Comparison of ENCODE assay signal across 16 cellular contexts in the genomic region with DNA sequence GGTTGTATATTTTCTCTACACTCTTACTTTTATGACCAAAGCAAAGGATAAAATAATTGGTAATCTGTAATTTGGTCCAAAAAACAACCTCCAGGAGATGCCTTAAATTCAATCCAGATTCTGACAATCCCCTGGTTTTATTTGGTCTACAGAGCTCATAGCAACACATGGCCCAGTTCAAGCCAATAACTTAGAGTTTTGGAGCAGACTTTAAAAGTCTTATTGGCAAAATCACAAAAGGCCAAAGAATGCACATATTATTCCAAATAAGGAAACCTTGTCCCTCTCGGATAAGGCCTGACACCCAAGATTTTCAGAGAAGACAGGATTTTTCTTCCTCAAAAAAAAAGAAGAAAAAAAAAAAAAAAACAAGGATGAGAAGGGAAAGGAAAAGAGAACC. TPM values are rescaled to one million over a fixed set of nuclear protein-coding genes. Genes with fewer than 3 reads are reported as not detected.
A peak's percentile ranks its signal among the peaks of the same experiment; 100 is the strongest.
DNase-seq lines count a peak whose midpoint lies in the region; ATAC-seq and TF ChIP-seq lines count a peak whose summit lies in the region.
"Had no signal": no experiment of that assay in that cellular context is flagged by ENCODE, and none has a peak within 500 bp of the region (broad histone marks: within the 10 kb centered on the region; RNA-seq: fewer than 3 reads in every experiment).

No MANE protein-coding gene starts in this region.

- no peak overlapping the region for H3K4me3 Mint-ChIP-seq in GM23338
- H3K4me3 Mint-ChIP-seq: activated CD4-positive, alpha-beta memory T cell treated with anti-CD3 and anti-CD28 coated beads for 36 hours; activated T-helper 1 cell treated with anti-CD3 and anti-CD28 coated beads, Interleukin-12 subunit alpha, Interleukin-12 subunit beta, Interleukin-2, Interleukin-4 antibody, amounts not matched to agents 30 ng/mL and 10 ng/mL and 1 ng/mL, durations not matched to agents 14 hours and 24 hours and 36 hours; immature natural killer cell had no signal

- no peak overlapping the region for H2AK5ac ChIP-seq in mesendoderm (ENCODE audit: low read length)

- peaks cover 4% of the 10 kb centered on the region for H3K79me1 ChIP-seq in mesendoderm (ENCODE audit: low read length)

- H3K27ac ChIP-seq in GM23338 (ENCODE audit: low read depth) (no peak overlapping the region), coronary artery (peak overlapping the region; percentile 74 to 85), mesendoderm (ENCODE audit: low read depth, low read length) (no peak overlapping the region), stomach smooth muscle (ENCODE audit: low read length) (peak overlapping the region; percentile 94)

- H3K36me3 Mint-ChIP-seq in GM23338 (ENCODE audit: low read depth) = no peaks in the 10 kb centered on the region
- H3K36me3 Mint-ChIP-seq: activated CD4-positive, alpha-beta memory T cell treated with anti-CD3 and anti-CD28 coated beads for 36 hours; immature natural killer cell had no signal

- H3K27me3 ChIP-seq in GM23338 (ENCODE audit: insufficient read depth) = no peaks in the 10 kb centered on the region
- H3K27me3 ChIP-seq in mesendoderm (ENCODE audit: insufficient read depth, low read length, poor library complexity) = no peaks in the 10 kb centered on the region
- no peaks in the 10 kb centered on the region for H3K27me3 ChIP-seq in stomach smooth muscle (ENCODE audit: control insufficient read depth in 1 of 2, insufficient read depth in 2 of 2, low read length in 2 of 2)
- H3K27me3 ChIP-seq: adrenal gland had no signal

- DNase-seq in GM23338 (ENCODE audit: low spot score) (no peak), coronary artery (ENCODE audit: low spot score) (no peak), mesendoderm (no peak), ureter (ENCODE audit: low spot score) (no peak)
- no peak for DNase-seq in effector CD4-positive, alpha-beta T cell
- DNase-seq: activated CD4-positive, alpha-beta memory T cell treated with anti-CD3 and anti-CD28 coated beads for 36 hours; DMS79 treated with DMSO at 0.1 percent for 48 hours; immature natural killer cell; NCI-H1436; NCI-H510A; stimulated activated naive CD4-positive, alpha-beta T cell had no signal

- peaks cover 3% of the 10 kb centered on the region; the same call in 1 of the 2 replicates for H3K9me2 ChIP-seq in GM23338 (ENCODE audit: insufficient read depth)

- H3K4me3 ChIP-seq in GM23338 (no peak overlapping the region), coronary artery (peak overlapping the region; percentile 2), mesendoderm (ENCODE audit: low read length) (no peak overlapping the region), stomach smooth muscle (ENCODE audit: low read length in 2 of 2) (peak overlapping the region; percentile 22 to 44)
- H3K4me3 ChIP-seq: adrenal gland had no signal

- H3K9me3 ChIP-seq in stomach smooth muscle (ENCODE audit: control insufficient read depth in 2 of 2, low read length in 2 of 2) = no peaks in the 10 kb centered on the region
- H3K9me3 ChIP-seq: adrenal gland had no signal

- H2BK15ac ChIP-seq in mesendoderm (replicated peaks; ENCODE audit: low read depth) = no peak overlapping the region

- H2BK120ac ChIP-seq in mesendoderm (ENCODE audit: low read depth, low read length) = no peak overlapping the region

- H3K79me2 ChIP-seq in GM23338 (replicated peaks; ENCODE audit: insufficient read depth) (peaks cover 63% of the 10 kb centered on the region), mesendoderm (ENCODE audit: control insufficient read depth, insufficient read depth, low read length) (no peaks in the 10 kb centered on the region)

- H2BK5ac ChIP-seq in mesendoderm (ENCODE audit: low read length) = no peak overlapping the region

- H3K9me3 Mint-ChIP-seq in GM23338 = no peaks in the 10 kb centered on the region
- H3K9me3 Mint-ChIP-seq: activated CD4-positive, alpha-beta memory T cell treated with anti-CD3 and anti-CD28 coated beads for 36 hours; activated T-helper 1 cell treated with anti-CD3 and anti-CD28 coated beads, Interleukin-12 subunit alpha, Interleukin-12 subunit beta, Interleukin-2, Interleukin-4 antibody, amounts not matched to agents 30 ng/mL and 10 ng/mL and 1 ng/mL, durations not matched to agents 14 hours and 24 hours and 36 hours; immature natural killer cell had no signal

- H3K4me1 ChIP-seq in GM23338 (ENCODE audit: insufficient read depth) (peaks cover 40% of the 10 kb centered on the region), mesendoderm (ENCODE audit: control insufficient read depth, low read depth, low read length) (peaks cover 1% of the 10 kb centered on the region), stomach smooth muscle (ENCODE audit: control insufficient read depth, insufficient read depth, low read length) (peaks cover 79% of the 10 kb centered on the region)

- no peak overlapping the region for H3K27ac Mint-ChIP-seq in GM23338
- H3K27ac Mint-ChIP-seq: activated CD4-positive, alpha-beta memory T cell treated with anti-CD3 and anti-CD28 coated beads for 36 hours; activated T-helper 1 cell treated with anti-CD3 and anti-CD28 coated beads, Interleukin-12 subunit alpha, Interleukin-12 subunit beta, Interleukin-2, Interleukin-4 antibody, amounts not matched to agents 30 ng/mL and 10 ng/mL and 1 ng/mL, durations not matched to agents 14 hours and 24 hours and 36 hours; immature natural killer cell had no signal

- no peaks in the 10 kb centered on the region for H3F3A ChIP-seq in GM23338 (replicated peaks; ENCODE audit: low read depth)

- H3K4me2 ChIP-seq in GM23338 (peak overlapping the region; percentile 8; the same call in 1 of the 2 replicates), mesendoderm (ENCODE audit: low read length) (no peak overlapping the region)

- H4K5ac ChIP-seq in mesendoderm (ENCODE audit: low read length) = no peak overlapping the region

- no peak overlapping the region for H2AFZ ChIP-seq in GM23338

- H3K27me3 Mint-ChIP-seq in GM23338 (ENCODE audit: insufficient read depth, low read depth, poor library complexity) = peaks cover 2% of the 10 kb centered on the region

- H4K20me1 ChIP-seq in GM23338 (replicated peaks; ENCODE audit: insufficient read depth) = no peaks in the 10 kb centered on the region; the same call in none of the 2 replicates

- no peak overlapping the region for H4K8ac ChIP-seq in mesendoderm (ENCODE audit: low read depth, low read length)

- H3K56ac ChIP-seq in mesendoderm (ENCODE audit: low read length) = no peak overlapping the region

- H3K36me3 ChIP-seq in GM23338 (ENCODE audit: insufficient read depth) (no peaks in the 10 kb centered on the region), mesendoderm (ENCODE audit: control insufficient read depth, insufficient read depth, low read length) (no peaks in the 10 kb centered on the region), stomach smooth muscle (ENCODE audit: control insufficient read depth in 2 of 2, insufficient read depth in 2 of 2, low read length in 2 of 2) (no peaks in the 10 kb centered on the region)
- H3K36me3 ChIP-seq: adrenal gland had no signal

- no peak overlapping the region for H3K23ac ChIP-seq in mesendoderm (ENCODE audit: low read length)

- peak overlapping the region; percentile 7 for H3K18ac ChIP-seq in mesendoderm (ENCODE audit: low read length)

- no peak for ATAC-seq in GM23338
- no peak for ATAC-seq in GM19395 (IDR thresholded peaks at IDR 0.05; ENCODE audit: unreplicated experiment)
- ATAC-seq in GM18498 (IDR thresholded peaks at IDR 0.05; ENCODE audit: unreplicated experiment) = no peak

- H3K4ac ChIP-seq in mesendoderm (ENCODE audit: low read depth, low read length) = no peak overlapping the region

- no peak overlapping the region for H3K9ac ChIP-seq in mesendoderm (ENCODE audit: low read length)
- H3K9ac ChIP-seq in stomach smooth muscle (ENCODE audit: low read length in 2 of 2) = peak overlapping the region; percentile 55 to 66

- TF ChIP-seq CTCF in GM23338 (conservative IDR thresholded peaks at IDR 0.05; ENCODE audit: low read depth in 2 of 2) = no peak
- TF ChIP-seq CTCF in coronary artery (IDR thresholded peaks at IDR 0.05) = no peak

- no CpG with 5 or more reads among the region's 1 CpG for WGBS in mesendoderm (ENCODE audit: extremely low coverage, insufficient coverage, low lambda C conversion rate)

- H3K4me1 Mint-ChIP-seq in GM23338 = peaks cover 50% of the 10 kb centered on the region
- H3K4me1 Mint-ChIP-seq: immature natural killer cell had no signal

TF ChIP-seq in GM23338, 12 proteins besides CTCF, POLR2A, EP300 and RAD21 (continues in another document):
- TF ChIP-seq ZNF331 (CRISPR knock-in tag; IDR thresholded peaks at IDR 0.05; ENCODE audit: low read depth) = no peak
- TF ChIP-seq STAT1 (IDR thresholded peaks at IDR 0.05; ENCODE audit: unreplicated experiment) = no peak
- TF ChIP-seq ZNF114 (CRISPR knock-in tag; IDR thresholded peaks at IDR 0.05) = no peak
- TF ChIP-seq, protein P1, sequence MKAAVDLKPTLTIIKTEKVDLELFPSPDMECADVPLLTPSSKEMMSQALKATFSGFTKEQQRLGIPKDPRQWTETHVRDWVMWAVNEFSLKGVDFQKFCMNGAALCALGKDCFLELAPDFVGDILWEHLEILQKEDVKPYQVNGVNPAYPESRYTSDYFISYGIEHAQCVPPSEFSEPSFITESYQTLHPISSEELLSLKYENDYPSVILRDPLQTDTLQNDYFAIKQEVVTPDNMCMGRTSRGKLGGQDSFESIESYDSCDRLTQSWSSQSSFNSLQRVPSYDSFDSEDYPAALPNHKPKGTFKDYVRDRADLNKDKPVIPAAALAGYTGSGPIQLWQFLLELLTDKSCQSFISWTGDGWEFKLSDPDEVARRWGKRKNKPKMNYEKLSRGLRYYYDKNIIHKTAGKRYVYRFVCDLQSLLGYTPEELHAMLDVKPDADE (IDR thresholded peaks at IDR 0.05) = no peak
- no peak for TF ChIP-seq JUNB (IDR thresholded peaks at IDR 0.05; ENCODE audit: unreplicated experiment)
- TF ChIP-seq POLR2AphosphoS5 (IDR thresholded peaks at IDR 0.05; ENCODE audit: low read depth) = no peak
- no peak for TF ChIP-seq CREB1 (CRISPR knock-in tag; IDR thresholded peaks at IDR 0.05; ENCODE audit: low read depth)

RNA-seq across cellular contexts. Expression of a gene that starts 51.9 kb away (rescaled TPM):
- total RNA-seq in GM23338 (2014; rRNA removed; shearing (Covaris generic)) = 35.9 and 47.7 TPM in 2 replicates
- polyA plus RNA-seq in GM23338 (2016; fragmentation: Nextera tagmentation; extraction: Ambion mirVana) = 50.5 and 51.5 TPM in 2 replicates
- 30.1 TPM for polyA plus RNA-seq in mesendoderm (2013, experiment 1 of 2)
- polyA plus RNA-seq in mesendoderm (2013, experiment 2 of 2) = 30.5 TPM
- 347 TPM for total RNA-seq in ureter

Comparison
In these comparisons a context has a peak if more than half of its experiments do, and no peak if none do; other contexts are left out.
1. H3K27ac ChIP-seq: peak in coronary artery (2 of 2) and stomach smooth muscle (single experiment); none in GM23338 (single experiment) and mesendoderm (single experiment).
2. H3K4me3 ChIP-seq: peak in coronary artery (single experiment) and stomach smooth muscle (2 of 2); none in GM23338 (single experiment) and mesendoderm (single experiment).